ENCODE assay signal across 2 cellular contexts in the genomic region with DNA sequence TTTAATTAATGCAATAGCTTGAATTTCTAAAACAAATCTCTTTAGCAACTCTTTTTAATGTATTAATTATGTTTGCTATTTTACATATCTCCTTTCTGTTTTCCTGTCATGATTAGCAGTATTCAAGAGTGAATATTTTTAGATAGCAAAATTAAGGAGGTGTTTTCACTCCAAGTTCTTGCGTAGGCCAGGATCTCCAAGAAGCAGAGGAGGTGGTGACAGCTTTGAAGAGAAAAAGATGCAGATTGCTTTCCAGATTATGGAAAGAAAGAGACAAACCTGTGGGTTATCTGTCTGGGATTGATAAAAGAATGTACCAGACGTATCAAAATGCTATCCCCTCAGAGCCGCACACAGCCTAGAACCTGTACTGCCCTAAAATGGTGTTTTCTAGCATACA.
"Had no signal": no experiment of that assay in that cellular context is flagged by ENCODE, and none has a peak within 500 bp of the region (broad histone marks: within the 10 kb centered on the region; RNA-seq: fewer than 3 reads in every experiment).

No MANE protein-coding gene starts in this region.

- DNase-seq: GDM1, GF-D8 had no signal
